In genomic region chr6:5089821-5090449, GRCh38 we compare ENCODE assay signal across 16 cellular contexts. TPM values are rescaled to one million over a fixed set of nuclear protein-coding genes. Genes with fewer than 3 reads are reported as not detected.
"Had no signal": no experiment of that assay in that cellular context is flagged by ENCODE, and none has a peak within 500 bp of the region (broad histone marks: within the 10 kb centered on the region; RNA-seq: fewer than 3 reads in every experiment).

No MANE protein-coding gene starts in this region.

- DNase-seq: activated CD4-positive, alpha-beta T cell treated with anti-CD3 and anti-CD28 coated beads for 4 hours; activated T-cell treated with anti-CD3 and anti-CD28 coated beads for 4 hours; effector memory CD8-positive, alpha-beta T cell; foreskin fibroblast; hypothalamus; left lung; naive B cell; stimulated activated CD4-positive, alpha-beta T cell treated with anti-CD3 and anti-CD28 coated beads, Interleukin-4, amount 100 ng/mL, for 1 hour; stomach had no signal

- H3K9me3 ChIP-seq: left lung, stomach had no signal

- ATAC-seq: effector memory CD8-positive, alpha-beta T cell; left lung; WTC11 had no signal

- H3K4me3 ChIP-seq: left lung, neural progenitor cell, smooth muscle cell, stomach had no signal

- H3K36me3 ChIP-seq: left lung, neural progenitor cell, stomach had no signal

- FAIRE-seq: bronchial epithelial cell, TTC549 had no signal

RNA-seq across cellular contexts. Expression of gene PPP1R3G, which starts 4.8 kb away (rescaled TPM):
- total RNA-seq: activated CD4-positive, alpha-beta memory T cell treated with anti-CD3 and anti-CD28 coated beads for 36 hours; activated T-helper 1 cell treated with anti-CD3 and anti-CD28 coated beads, Interleukin-12 subunit alpha, Interleukin-12 subunit beta, Interleukin-2, Interleukin-4 antibody, amounts not matched to agents 30 ng/mL and 10 ng/mL and 1 ng/mL, durations not matched to agents 14 hours and 24 hours and 36 hours had no signal
